ENCODE assay signal across 8 cellular contexts in genomic region chr10:21724695-21725371, GRCh38.
A peak's percentile ranks its signal among the peaks of the same experiment; 100 is the strongest.
DNase-seq lines count a peak whose midpoint lies in the region; ATAC-seq and TF ChIP-seq lines count a peak whose summit lies in the region.

No MANE protein-coding gene starts in this region.

- H2AFZ ChIP-seq in MM.1S (ENCODE audit: low read length), result no peak overlapping the region

- H3K9me3 Mint-ChIP-seq in activated T-cell treated with anti-CD3 and anti-CD28 coated beads, Interleukin-2, amount 50 U/mL, for 72 hours, result no peaks in the 10 kb centered on the region
- H3K9me3 Mint-ChIP-seq in brain, result no peaks in the 10 kb centered on the region

- TF ChIP-seq CTCF in HEK293 (tag by site-specific recombination; IDR thresholded peaks at IDR 0.05), result no peak
- no peak for TF ChIP-seq CTCF in MM.1S (IDR thresholded peaks at IDR 0.05; ENCODE audit: low read length)
- no peak for TF ChIP-seq CTCF in brain (conservative IDR thresholded peaks at IDR 0.05)

- H3K27ac ChIP-seq in HEK293 (ENCODE audit: extremely low read depth, low read depth, low read length) (no peak overlapping the region), MM.1S (ENCODE audit: low read length) (peak overlapping the region; percentile 5; the same call in 1 of the 2 replicates)

- peak overlapping the region in 1 of 2 donors; percentile 48 for H3K4me3 Mint-ChIP-seq in activated T-cell treated with anti-CD3 and anti-CD28 coated beads, Interleukin-2, amount 50 U/mL, for 72 hours
- H3K4me3 Mint-ChIP-seq in brain, result peak overlapping the region; percentile 44 to 69 (median 57)

- H3K4me3 ChIP-seq in HEK293 (ENCODE audit: low read depth, low read length), result no peak overlapping the region
- no peak overlapping the region for H3K4me3 ChIP-seq in MM.1S (ENCODE audit: low read length)

- H3K9me3 ChIP-seq in HEK293 (ENCODE audit: control insufficient read depth, insufficient read depth, low read depth, low read length) (no peaks in the 10 kb centered on the region), MM.1S (replicated peaks; ENCODE audit: insufficient read depth, low read length) (no peaks in the 10 kb centered on the region)

- H3K36me3 ChIP-seq in HEK293 (ENCODE audit: control insufficient read depth in 2 of 2, insufficient read depth in 1 of 2, low read length in 2 of 2), result no peaks in the 10 kb centered on the region
- no peaks in the 10 kb centered on the region for H3K36me3 ChIP-seq in MM.1S (replicated peaks; ENCODE audit: insufficient read depth, low read length)

- CTCF ChIA-PET in HEK293 (lab: Yijun Ruan, JAX), result interaction anchor here (1.3 kb wide), 1 partner anchor 10 kb away, joined by 6 read pairs; no protein-coding TSS in a partner anchor

- H3K4me2 ChIP-seq in MM.1S (ENCODE audit: low read depth, low read length), result no peak overlapping the region

- no peak overlapping the region for H3K9ac ChIP-seq in MM.1S (ENCODE audit: low read length)

- ATAC-seq in activated T-cell treated with anti-CD3 and anti-CD28 coated beads, Interleukin-2, amount 50 U/mL, for 72 hours (replicated peaks in 1 of 2), result peak; percentile 63 to 88

- H3K27ac Mint-ChIP-seq in activated T-cell treated with anti-CD3 and anti-CD28 coated beads, Interleukin-2, amount 50 U/mL, for 72 hours, result peak overlapping the region; percentile 5
- H3K27ac Mint-ChIP-seq in brain, result peak overlapping the region; percentile 87 to 93 (median 91)

- H3K27me3 Mint-ChIP-seq in activated T-cell treated with anti-CD3 and anti-CD28 coated beads, Interleukin-2, amount 50 U/mL, for 72 hours (ENCODE audit: low read depth), result no peaks in the 10 kb centered on the region
- H3K27me3 Mint-ChIP-seq in brain, result no peaks in the 10 kb centered on the region

- H3F3A ChIP-seq in MM.1S (ENCODE audit: insufficient read depth, low read length), result peaks cover 13% of the 10 kb centered on the region

- H4K20me1 ChIP-seq in MM.1S (ENCODE audit: insufficient read depth, low read length), result no peaks in the 10 kb centered on the region

- H3K36me3 Mint-ChIP-seq in activated T-cell treated with anti-CD3 and anti-CD28 coated beads, Interleukin-2, amount 50 U/mL, for 72 hours (ENCODE audit: insufficient read depth in 2 of 2), result peaks cover 2 to 8% of the 10 kb centered on the region in 2 donors
- H3K36me3 Mint-ChIP-seq in brain, result peaks cover 13% of the 10 kb centered on the region

- POLR2A ChIA-PET in HEK293 (lab: Yijun Ruan, JAX), result interaction anchor here (0.7 to 2.2 kb wide), 7 partner anchors 10 to 446 kb away, joined by 3 to 17 read pairs (median 4); partner anchors contain the start of gene SKIDA1

- peaks cover 27% of the 10 kb centered on the region for H3K4me1 Mint-ChIP-seq in activated T-cell treated with anti-CD3 and anti-CD28 coated beads, Interleukin-2, amount 50 U/mL, for 72 hours (ENCODE audit: low read depth)
- peaks cover 93% of the 10 kb centered on the region for H3K4me1 Mint-ChIP-seq in brain

- no peaks in the 10 kb centered on the region for H3K9me2 ChIP-seq in MM.1S (replicated peaks; ENCODE audit: insufficient read depth, low read length)

- H3K4me1 ChIP-seq in HEK293 (ENCODE audit: control insufficient read depth, insufficient read depth, low read length), result peaks cover 32% of the 10 kb centered on the region
- H3K4me1 ChIP-seq in MM.1S (ENCODE audit: low read length), result peaks cover 16% of the 10 kb centered on the region

- peak; percentile 47 to 64 for DNase-seq in activated T-cell treated with anti-CD3 and anti-CD28 coated beads, Interleukin-2, amount 50 U/mL, for 72 hours
- DNase-seq in activated T-cell treated with anti-CD3 and anti-CD28 coated beads for 4 hours (no peak), MM.1S (peak; percentile 96), RKO (ENCODE audit: low spot score) (peak; percentile 68), iris pigment epithelial cell (ENCODE audit: low read depth) (peak; percentile 100)
- DNase-seq in stimulated activated CD4-positive, alpha-beta T cell treated with anti-CD3 and anti-CD28 coated beads, Interleukin-2, amount 100 ng/mL, for 48 hours, result peak; percentile 15

- H3K27me3 ChIP-seq in MM.1S (replicated peaks; ENCODE audit: insufficient read depth, low read length), result no peaks in the 10 kb centered on the region

- H3K79me2 ChIP-seq in MM.1S (ENCODE audit: low read length), result no peaks in the 10 kb centered on the region

TF ChIP-seq in HEK293, 187 proteins besides CTCF, POLR2A, EP300 and RAD21 (continues in another document):
- TF ChIP-seq PATZ1 (tag by site-specific recombination; IDR thresholded peaks at IDR 0.05) (0 out of 2 replicates have a peak, but pooled peaks have one; percentile 33), ZFP41 (tag by site-specific recombination; IDR thresholded peaks at IDR 0.05; ENCODE audit: borderline replicate concordance) (no peak), KLF16 (tag by site-specific recombination; IDR thresholded peaks at IDR 0.05) (peak; percentile 45; the same call in 1 of the 2 replicates), ZNF664 (tag by site-specific recombination; IDR thresholded peaks at IDR 0.05) (no peak), ZNF10 (tag by site-specific recombination; IDR thresholded peaks at IDR 0.05) (peak; percentile 88), GFI1B (tag by site-specific recombination; IDR thresholded peaks at IDR 0.05) (no peak), SETDB1 (IDR thresholded peaks at IDR 0.05; ENCODE audit: insufficient read length, low read length) (no peak), ZNF426 (tag by site-specific recombination; IDR thresholded peaks at IDR 0.05) (no peak)
- TF ChIP-seq, protein P1, sequence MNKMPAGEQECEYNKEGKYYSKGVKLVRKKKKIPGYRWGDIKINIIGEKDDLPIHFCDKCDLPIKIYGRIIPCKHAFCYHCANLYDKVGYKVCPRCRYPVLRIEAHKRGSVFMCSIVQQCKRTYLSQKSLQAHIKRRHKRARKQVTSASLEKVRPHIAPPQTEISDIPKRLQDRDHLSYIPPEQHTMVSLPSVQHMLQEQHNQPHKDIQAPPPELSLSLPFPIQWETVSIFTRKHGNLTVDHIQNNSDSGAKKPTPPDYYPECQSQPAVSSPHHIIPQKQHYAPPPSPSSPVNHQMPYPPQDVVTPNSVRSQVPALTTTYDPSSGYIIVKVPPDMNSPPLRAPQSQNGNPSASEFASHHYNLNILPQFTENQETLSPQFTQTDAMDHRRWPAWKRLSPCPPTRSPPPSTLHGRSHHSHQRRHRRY (tag by site-specific recombination; IDR thresholded peaks at IDR 0.05), result no peak
- TF ChIP-seq, protein P2, sequence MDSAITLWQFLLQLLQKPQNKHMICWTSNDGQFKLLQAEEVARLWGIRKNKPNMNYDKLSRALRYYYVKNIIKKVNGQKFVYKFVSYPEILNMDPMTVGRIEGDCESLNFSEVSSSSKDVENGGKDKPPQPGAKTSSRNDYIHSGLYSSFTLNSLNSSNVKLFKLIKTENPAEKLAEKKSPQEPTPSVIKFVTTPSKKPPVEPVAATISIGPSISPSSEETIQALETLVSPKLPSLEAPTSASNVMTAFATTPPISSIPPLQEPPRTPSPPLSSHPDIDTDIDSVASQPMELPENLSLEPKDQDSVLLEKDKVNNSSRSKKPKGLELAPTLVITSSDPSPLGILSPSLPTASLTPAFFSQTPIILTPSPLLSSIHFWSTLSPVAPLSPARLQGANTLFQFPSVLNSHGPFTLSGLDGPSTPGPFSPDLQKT (IDR thresholded peaks at IDR 0.05; ENCODE audit: borderline replicate concordance, low read depth, low read length), result no peak
- TF ChIP-seq, protein P3, sequence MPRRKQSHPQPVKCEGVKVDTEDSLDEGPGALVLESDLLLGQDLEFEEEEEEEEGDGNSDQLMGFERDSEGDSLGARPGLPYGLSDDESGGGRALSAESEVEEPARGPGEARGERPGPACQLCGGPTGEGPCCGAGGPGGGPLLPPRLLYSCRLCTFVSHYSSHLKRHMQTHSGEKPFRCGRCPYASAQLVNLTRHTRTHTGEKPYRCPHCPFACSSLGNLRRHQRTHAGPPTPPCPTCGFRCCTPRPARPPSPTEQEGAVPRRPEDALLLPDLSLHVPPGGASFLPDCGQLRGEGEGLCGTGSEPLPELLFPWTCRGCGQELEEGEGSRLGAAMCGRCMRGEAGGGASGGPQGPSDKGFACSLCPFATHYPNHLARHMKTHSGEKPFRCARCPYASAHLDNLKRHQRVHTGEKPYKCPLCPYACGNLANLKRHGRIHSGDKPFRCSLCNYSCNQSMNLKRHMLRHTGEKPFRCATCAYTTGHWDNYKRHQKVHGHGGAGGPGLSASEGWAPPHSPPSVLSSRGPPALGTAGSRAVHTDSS (tag by site-specific recombination; IDR thresholded peaks at IDR 0.05), result peak; percentile 70
